In genomic region chr9:132547052-132547431, GRCh38 we compare ENCODE assay signal across 1 cellular context.
TF ChIP-seq lines count a peak whose summit lies in the region.

No MANE protein-coding gene starts in this region.

TF ChIP-seq in GM23338, 12 proteins besides CTCF, POLR2A, EP300 and RAD21 (continued from another document):
- no peak for TF ChIP-seq REST (IDR thresholded peaks at IDR 0.05; ENCODE audit: unreplicated experiment)
TF ChIP-seq in GM23338: peak in this region for 0.
